In the genomic region with DNA sequence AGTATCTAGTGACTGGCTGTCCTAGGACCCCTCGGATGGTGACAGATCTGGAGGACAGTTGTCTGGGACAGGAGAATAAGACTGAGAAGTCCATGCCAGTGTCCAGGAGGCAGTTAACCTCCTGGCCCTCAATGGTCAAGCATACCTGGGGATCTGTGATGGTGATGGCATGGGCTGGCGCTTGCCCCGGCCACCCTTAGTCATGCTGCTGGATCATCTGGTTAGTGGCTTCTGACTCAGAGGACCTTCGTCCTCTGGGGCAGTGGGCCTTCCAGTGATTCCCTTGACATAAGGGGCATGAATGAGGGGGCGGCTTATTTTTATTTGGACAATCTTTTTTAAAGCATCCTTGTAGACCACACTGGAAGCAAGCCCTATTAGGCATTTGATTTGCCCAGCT, we compare ENCODE assay signal across 21 cellular contexts.
"Had no signal": no experiment of that assay in that cellular context is flagged by ENCODE, and none has a peak within 500 bp of the region (broad histone marks: within the 10 kb centered on the region; RNA-seq: fewer than 3 reads in every experiment).

No MANE protein-coding gene starts in this region.

- H3K27me3 Mint-ChIP-seq: dendritic cell treated with granulocyte-macrophage colony-stimulating factor and Interleukin-4, amounts not matched to agents 40 ng/mL and 50 ng/mL, for 4 days; naive thymus-derived CD8-positive, alpha-beta T cell had no signal

- H3K36me3 Mint-ChIP-seq: mesothelial cell of epicardium; naive B cell; naive thymus-derived CD8-positive, alpha-beta T cell had no signal

- H3K9me3 Mint-ChIP-seq: dendritic cell treated with granulocyte-macrophage colony-stimulating factor and Interleukin-4, amounts not matched to agents 40 ng/mL and 50 ng/mL, for 4 days; immature natural killer cell; naive thymus-derived CD8-positive, alpha-beta T cell had no signal

- H3K27ac Mint-ChIP-seq: dendritic cell treated with granulocyte-macrophage colony-stimulating factor and Interleukin-4, amounts not matched to agents 40 ng/mL and 50 ng/mL, for 4 days; immature natural killer cell; mesothelial cell of epicardium; naive B cell; naive thymus-derived CD8-positive, alpha-beta T cell had no signal

- H3K4me1 Mint-ChIP-seq: mesothelial cell of epicardium, naive B cell had no signal

- ATAC-seq: foreskin keratinocyte; gastroesophageal sphincter; heart left ventricle; left cardiac atrium; left lung; left ventricle myocardium superior; lower lobe of right lung; mucosa of descending colon; naive thymus-derived CD8-positive, alpha-beta T cell had no signal

- DNase-seq: colonic mucosa; cortex of kidney; effector CD8-positive, alpha-beta T cell; foreskin keratinocyte; heart left ventricle; hypothalamus; immature natural killer cell; islet precursor cell; kidney; kidney glomerular epithelial cell; left cardiac atrium; left lung; left ventricle myocardium superior; lower lobe of right lung; mesenchymal stem cell; mucosa of descending colon; naive B cell; naive thymus-derived CD8-positive, alpha-beta T cell had no signal

- H3K4me3 Mint-ChIP-seq: dendritic cell treated with granulocyte-macrophage colony-stimulating factor and Interleukin-4, amounts not matched to agents 40 ng/mL and 50 ng/mL, for 4 days; immature natural killer cell; mesothelial cell of epicardium; naive B cell; naive thymus-derived CD8-positive, alpha-beta T cell had no signal
